Comparison of ENCODE assay signal across 1 cellular context in genomic region chr13:21075303-21076264, GRCh38.
TF ChIP-seq lines count a peak whose summit lies in the region.

No MANE protein-coding gene starts in this region.

TF ChIP-seq in SK-N-SH, 30 proteins besides CTCF, POLR2A, EP300 and RAD21 (continued from another document):
- TF ChIP-seq ZBTB33 (IDR thresholded peaks at IDR 0.05; ENCODE audit: borderline replicate concordance, low read depth) (no peak), USF1 (IDR thresholded peaks at IDR 0.05; ENCODE audit: borderline replicate concordance, low read depth) (no peak), MEF2A (IDR thresholded peaks at IDR 0.05; ENCODE audit: borderline replicate concordance, low read depth) (no peak), TAF1 (IDR thresholded peaks at IDR 0.05; ENCODE audit: borderline replicate concordance, low read depth, low read length) (no peak), TEAD4 (IDR thresholded peaks at IDR 0.05; ENCODE audit: borderline replicate concordance, insufficient read depth) (no peak), RCOR1 (IDR thresholded peaks at IDR 0.05; ENCODE audit: low read length) (no peak), CHD2 (IDR thresholded peaks at IDR 0.05; ENCODE audit: low read length, partially characterized antibody) (no peak)
